7 cellular contexts compared by ENCODE assay signal in genomic region chr17:65867014-65867413, GRCh38.
"Had no signal": no experiment of that assay in that cellular context is flagged by ENCODE, and none has a peak within 500 bp of the region (broad histone marks: within the 10 kb centered on the region; RNA-seq: fewer than 3 reads in every experiment).

No MANE protein-coding gene starts in this region.

- H3K9ac ChIP-seq: GM23248 had no signal

- H3K9me3 ChIP-seq: HAP-1 had no signal

- H3K4me3 ChIP-seq: GM23248, HAP-1 had no signal

- H3K27ac ChIP-seq: GM23248, HL-60 had no signal

- H2AFZ ChIP-seq: GM23248 had no signal

- DNase-seq: GM23248, GOT3, H7, HFFc6, IMR-90 had no signal

- H3K9me3 Mint-ChIP-seq: HFFc6 had no signal

- H3K4me1 ChIP-seq: HAP-1 had no signal

- H3K27ac Mint-ChIP-seq: HFFc6 had no signal

- H3K4me3 Mint-ChIP-seq: HFFc6 had no signal

- H3K36me3 ChIP-seq: HAP-1 had no signal
